Comparison of ENCODE assay signal across 25 cellular contexts in the genomic region with DNA sequence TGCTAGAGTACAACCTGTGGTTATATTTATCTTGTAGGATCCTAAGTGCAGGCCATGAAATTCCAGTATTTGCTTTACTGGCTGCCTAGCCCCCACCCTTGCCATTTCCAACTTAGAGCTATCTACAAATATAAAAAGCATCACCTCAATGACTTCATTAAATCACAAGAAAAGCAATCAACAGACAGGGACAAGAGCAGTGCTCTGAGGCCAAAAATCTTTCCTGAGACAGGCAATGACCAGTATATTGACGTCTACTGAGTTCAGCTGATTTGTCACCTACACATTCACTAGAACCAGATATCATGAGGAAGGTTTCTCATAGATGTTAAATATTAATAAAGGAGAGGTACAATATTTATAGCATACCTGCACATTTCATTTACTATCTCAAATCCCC.
"Had no signal": no experiment of that assay in that cellular context is flagged by ENCODE, and none has a peak within 500 bp of the region (broad histone marks: within the 10 kb centered on the region; RNA-seq: fewer than 3 reads in every experiment).

No MANE protein-coding gene starts in this region.

- H3K9me3 ChIP-seq: colonic mucosa, gastroesophageal sphincter, psoas muscle, testis, uterus had no signal

- H3K4me1 ChIP-seq: colonic mucosa, gastroesophageal sphincter, parathyroid adenoma, psoas muscle, uterus had no signal

- H3K27me3 Mint-ChIP-seq: activated CD4-positive, alpha-beta T cell treated with anti-CD3 and anti-CD28 coated beads for 36 hours; naive thymus-derived CD8-positive, alpha-beta T cell; T-cell; type B pancreatic cell had no signal

- H3K27me3 ChIP-seq: colonic mucosa, gastroesophageal sphincter, testis, uterus had no signal

- H3K4me3 ChIP-seq: colonic mucosa, gastroesophageal sphincter, psoas muscle, testis, uterus had no signal

- H3K36me3 ChIP-seq: uterus had no signal

- H3K27ac Mint-ChIP-seq: activated CD4-positive, alpha-beta T cell treated with anti-CD3 and anti-CD28 coated beads for 36 hours; activated CD8-positive, alpha-beta T cell treated with anti-CD3 and anti-CD28 coated beads, Interleukin-2, amount 10 ng/mL, durations not matched to agents 7 days and 5 days; T-cell; type B pancreatic cell had no signal

- H3K4me3 Mint-ChIP-seq: activated CD4-positive, alpha-beta T cell treated with anti-CD3 and anti-CD28 coated beads for 36 hours; activated CD8-positive, alpha-beta T cell treated with anti-CD3 and anti-CD28 coated beads, Interleukin-2, amount 10 ng/mL, durations not matched to agents 7 days and 5 days; naive thymus-derived CD8-positive, alpha-beta T cell; neural crest cell; T-cell; type B pancreatic cell had no signal

- H3K9ac ChIP-seq: parathyroid adenoma had no signal

- ATAC-seq: activated CD4-positive, alpha-beta T cell treated with anti-CD3 and anti-CD28 coated beads for 36 hours; activated CD8-positive, alpha-beta T cell treated with anti-CD3 and anti-CD28 coated beads, Interleukin-2, amount 10 ng/mL, durations not matched to agents 7 days and 5 days; gastroesophageal sphincter; left cardiac atrium; naive thymus-derived CD8-positive, alpha-beta T cell; psoas muscle; right cardiac atrium; T-cell had no signal

- H3K9me3 Mint-ChIP-seq: naive thymus-derived CD8-positive, alpha-beta T cell; neural crest cell; T-cell; type B pancreatic cell had no signal

- DNase-seq: activated CD4-positive, alpha-beta T cell treated with anti-CD3 and anti-CD28 coated beads for 36 hours; activated CD4-positive, CD25-positive, alpha-beta regulatory T cell; activated CD8-positive, alpha-beta T cell treated with anti-CD3 and anti-CD28 coated beads, Interleukin-2, amount 10 ng/mL, durations not matched to agents 7 days and 5 days; activated gamma-delta T cell treated with Interleukin-2 at 50 U/mL for 16 hours; activated naive CD4-positive, alpha-beta T cell treated with anti-CD3 and anti-CD28 coated beads, Interleukin-2, amount 50 U/mL, for 16 hours; amygdala; cerebellar nuclear complex; colonic mucosa; effector CD8-positive, alpha-beta T cell; hippocampal formation; left cardiac atrium; naive thymus-derived CD8-positive, alpha-beta T cell; nucleus accumbens; psoas muscle; right cardiac atrium; stimulated activated CD4-positive, alpha-beta T cell treated with anti-CD3 and anti-CD28 coated beads, Interleukin-15, amount 100 ng/mL, for 24 hours; stimulated activated CD4-positive, alpha-beta T cell treated with anti-CD3 and anti-CD28 coated beads, Interleukin-2, amount 100 ng/mL, for 24 hours; stimulated activated naive CD4-positive, alpha-beta T cell; T-cell; testis; uterus had no signal
